In genomic region chr1:242058582-242058981, GRCh38 we compare ENCODE assay signal across 18 cellular contexts. TPM values are rescaled to one million over a fixed set of nuclear protein-coding genes. Genes with fewer than 3 reads are reported as not detected.
DNase-seq lines count a peak whose midpoint lies in the region; ATAC-seq, FAIRE-seq and TF ChIP-seq lines count a peak whose summit lies in the region.
"Not testable (repeated sequence)": the region's sequence is repeated elsewhere in the genome, so short reads cannot be mapped to it uniquely, and the experiment has no call there.
"Had no signal": no experiment of that assay in that cellular context is flagged by ENCODE, and none has a peak within 500 bp of the region (broad histone marks: within the 10 kb centered on the region; RNA-seq: fewer than 3 reads in every experiment).

No MANE protein-coding gene starts in this region.

- not testable (repeated sequence) for H3K4me2 ChIP-seq in GM12878 (ENCODE audit: control insufficient read depth, insufficient read depth)

- SMC1A ChIA-PET in GM12878 (lab: Charles Lee; ENCODE audit: uncharacterized antibody, unreplicated experiment) = not testable (repeated sequence)

- H2AFZ ChIP-seq in GM12878 (ENCODE audit: control insufficient read depth, low read depth, low read length) = not testable (repeated sequence)

- not testable (repeated sequence) for TF ChIP-seq EP300 in GM12878 (IDR thresholded peaks at IDR 0.05; ENCODE audit: borderline replicate concordance in 1 of 2, control insufficient read depth in 1 of 2, low read depth in 2 of 2, low read length in 2 of 2)

- POLR2A ChIA-PET in GM12878 (lab: Charles Lee) = not testable (repeated sequence)

- peak; percentile 93 for ATAC-seq in GM18517 (IDR thresholded peaks at IDR 0.05; ENCODE audit: unreplicated experiment)
- peak; percentile 93 for ATAC-seq in GM19043 (IDR thresholded peaks at IDR 0.05; ENCODE audit: low read depth, unreplicated experiment)
- peak; percentile 84 for ATAC-seq in GM21381 (IDR thresholded peaks at IDR 0.05; ENCODE audit: unreplicated experiment)
- ATAC-seq in GM21825 (IDR thresholded peaks at IDR 0.05; ENCODE audit: unreplicated experiment) = peak; percentile 75
- peak; percentile 68 for ATAC-seq in HG02870 (IDR thresholded peaks at IDR 0.05; ENCODE audit: unreplicated experiment)
- ATAC-seq in HG03095 (IDR thresholded peaks at IDR 0.05; ENCODE audit: unreplicated experiment) = peak; percentile 83
- ATAC-seq in HG03439 (IDR thresholded peaks at IDR 0.05; ENCODE audit: unreplicated experiment) = peak; percentile 57
- peak; percentile 56 for ATAC-seq in GM12878

- peak overlapping the region; percentile 44; the same call in 1 of the 2 replicates for H3K27ac ChIP-seq in GM12878 (ENCODE audit: control insufficient read depth, insufficient read depth)

- in situ Hi-C loops in GM12878 (cut with MboI) = not testable (repeated sequence)

- H3K4me1 ChIP-seq in GM12878 (ENCODE audit: control insufficient read depth, insufficient read depth, low read length) = not testable (repeated sequence)

- not testable (repeated sequence) for H4K20me1 ChIP-seq in GM12878 (ENCODE audit: control insufficient read depth, insufficient read depth)

- not testable (repeated sequence) for TF ChIP-seq RAD21 in GM12878 (IDR thresholded peaks at IDR 0.05; ENCODE audit: insufficient read depth, low read depth, low read length)

- intact Hi-C loops in GM12878 (cut with micrococcal nuclease; ENCODE audit: unreplicated experiment) = not testable (repeated sequence)

- H3K9ac ChIP-seq in GM12878 (ENCODE audit: control insufficient read depth, insufficient read depth, low read length) = not testable (repeated sequence)

- H3K4me3 ChIP-seq in GM12878 = not testable (repeated sequence)

- H3K79me2 ChIP-seq in GM12878 (ENCODE audit: control insufficient read depth, insufficient read depth, low read length) = not testable (repeated sequence)

- BruUV-seq in GM12878 (replicated peaks; lab: Mats Ljungman, UMichigan) = not testable (repeated sequence)

- not testable (repeated sequence) for H3K9me3 ChIP-seq in GM12878 (replicated peaks; ENCODE audit: control insufficient read depth, insufficient read depth, low read length)

- not testable (repeated sequence) for FAIRE-seq in GM12878 (lab: Jason Lieb, UNC)

- TF ChIP-seq POLR2A in GM12878 (IDR thresholded peaks at IDR 0.05; ENCODE audit: low read depth, low read length) = not testable (repeated sequence)

- DNase-seq in GM12878 (ENCODE audit: low read depth, low spot score) = peak; percentile 3

- RAD21 ChIA-PET in GM12878 (lab: Charles Lee; ENCODE audit: unreplicated experiment) = not testable (repeated sequence)

- H3K36me3 ChIP-seq in GM12878 (ENCODE audit: control insufficient read depth in 2 of 2, insufficient read depth in 2 of 2, low read length in 1 of 2) = not testable (repeated sequence)

- 8% methylated on average over 4 of the region's 4 CpGs for WGBS in GM12878 (ENCODE audit: insufficient coverage, insufficient replicate concordance, low lambda C conversion rate, missing lambda C conversion rate)

- H3K27me3 ChIP-seq in GM12878 (replicated peaks in 1 of 2; ENCODE audit: control insufficient read depth in 2 of 2, insufficient read depth in 2 of 2, low read length in 1 of 2) = not testable (repeated sequence)

- TF ChIP-seq CTCF in GM12878 (IDR thresholded peaks at IDR 0.05 in 2 of 3, conservative IDR thresholded peaks at IDR 0.05 in 1 of 3; ENCODE audit: control insufficient read depth in 2 of 3, extremely low read depth in 1 of 3, insufficient read depth in 1 of 3, low read depth in 3 of 3, low read length in 3 of 3) = not testable (repeated sequence)

- CTCF ChIA-PET in GM12878 (lab: Yijun Ruan, JAX) = interaction anchor here (0.5 kb wide), 1 partner anchor 38 kb away, joined by 4 read pairs; no protein-coding TSS in a partner anchor

TF ChIP-seq in GM12878, 131 proteins besides CTCF, POLR2A, EP300 and RAD21:
- 0 out of 3 replicates have a peak, but pooled peaks have one; percentile 43 for TF ChIP-seq POU2F2 (IDR thresholded peaks at IDR 0.05; ENCODE audit: borderline replicate concordance, low read depth, low read length)
- TF ChIP-seq RUNX3 (IDR thresholded peaks at IDR 0.05; ENCODE audit: low read length) = peak; percentile 42; the same call in 1 of the 2 replicates
TF ChIP-seq in GM12878: peak in this region for 2; not testable (repeated sequence) for 129.

RNA-seq across cellular contexts. Expression of gene MAP1LC3C, which starts 59.7 kb away (rescaled TPM):
- total RNA-seq in GM12878 (2013; cell fraction: nucleolus; rRNA removed) = not detected in 2 replicates
- not detected in 2 replicates for total RNA-seq in GM12878 (2014; rRNA removed)
- total RNA-seq in GM12878 (2014; rRNA removed; fragmentation: Illumina TruSeq; extraction: Trizol) = not detected in 2 replicates
- not detected in 2 replicates for total RNA-seq in GM12878 (2021)
- not detected for polyA plus RNA-seq in GM12878 (2011; ENCODE audit: low read depth)
- polyA plus RNA-seq in GM12878 (2011; rRNA removed) = 0.19 and 0.40 TPM in 2 replicates
- polyA plus RNA-seq in GM12878 (2011; cell fraction: cytosol; rRNA removed) = 0.13 and 0.30 TPM in 2 replicates
- polyA plus RNA-seq in GM12878 (2011; cell fraction: nucleus; rRNA removed) = 0.15 TPM in 1 of 2 replicates, not detected in the other
- polyA plus RNA-seq in GM12878 (2012) = not detected in 2 replicates
- not detected in 2 replicates for polyA plus RNA-seq in GM12878 (2014; fragmentation: Illumina TruSeq; extraction: Trizol)
- not detected for polyA plus RNA-seq in GM12878 (2014; fragmentation: Nextera tagmentation; extraction: Ambion mirVana)
- polyA plus RNA-seq in GM12878 (2014; rRNA removed) = not detected in 2 replicates
- polyA plus RNA-seq in GM12878 (2016; fragmentation: Nextera tagmentation; extraction: Ambion mirVana) = not detected
- not detected in 2 replicates for polyA minus RNA-seq in GM12878 (2011; rRNA and poly(A)+ RNA removed)
- polyA minus RNA-seq in GM12878 (2011; cell fraction: cytosol; rRNA and poly(A)+ RNA removed) = not detected in 2 replicates
- not detected in 2 replicates for polyA minus RNA-seq in GM12878 (2011; cell fraction: nucleus; rRNA and poly(A)+ RNA removed)
- total RNA-seq: activated CD4-positive, alpha-beta T cell treated with anti-CD3 and anti-CD28 coated beads, Interleukin-2, amount 10 ng/mL, durations not matched to agents 7 days and 5 days; activated naive CD8-positive, alpha-beta T cell treated with anti-CD3 and anti-CD28 coated beads, Interleukin-2, amount 10 ng/mL, durations not matched to agents 7 days and 5 days; ascending aorta; colonic mucosa; glomerular endothelial cell; HT1080; NCI-H460; SJSA1; ureter had no signal
- polyA plus RNA-seq: cardiac muscle cell had no signal
